ENCODE assay signal across 29 cellular contexts in the genomic region with DNA sequence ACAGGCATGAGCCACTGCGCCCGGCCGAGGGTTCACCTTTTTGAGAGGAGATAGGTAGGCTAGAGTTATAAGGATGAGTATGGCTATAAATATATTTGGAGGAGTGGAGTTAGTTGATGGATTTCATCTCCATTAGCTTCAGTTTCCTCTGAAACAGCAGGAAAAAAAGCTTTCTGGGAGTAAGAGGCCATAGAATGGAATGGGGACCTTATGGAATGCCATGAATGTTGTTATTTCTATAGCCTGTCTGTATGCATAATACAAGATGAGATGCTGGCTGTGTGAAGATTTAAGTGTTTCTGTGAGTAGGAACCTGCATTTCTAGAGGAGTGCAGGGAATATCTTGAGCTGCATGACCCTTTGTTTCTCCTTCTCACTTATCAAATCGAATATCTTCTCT.
"Had no signal": no experiment of that assay in that cellular context is flagged by ENCODE, and none has a peak within 500 bp of the region (broad histone marks: within the 10 kb centered on the region; RNA-seq: fewer than 3 reads in every experiment).

No MANE protein-coding gene starts in this region.

- H3K4me3 Mint-ChIP-seq: naive thymus-derived CD4-positive, alpha-beta T cell; natural killer cell treated with Interleukin-12 subunit alpha and Interleukin-12 subunit beta and Interleukin-15 and Interleukin-18, amount 100 ng/mL, for 72 hours; stimulated activated effector memory CD8-positive, alpha-beta T cell treated with anti-CD3 and anti-CD28 coated beads, Interleukin-12 subunit alpha, Interleukin-12 subunit beta, amount 100 ng/mL, for 72 hours; stimulated activated naive CD8-positive, alpha-beta T cell treated with anti-CD3 and anti-CD28 coated beads, Interleukin-15, Interleukin-2, amounts not matched to agents 100 ng/mL and 50 ng/mL, for 24 hours had no signal

- H3K27ac ChIP-seq: lower lobe of right lung, pancreas, prostate gland, skin epidermis, suprapubic skin, thoracic aorta, tibial artery, upper lobe of right lung had no signal

- H3K4me3 ChIP-seq: lower lobe of right lung, mucosa of descending colon, pancreas, prostate gland, skin epidermis, suprapubic skin, thoracic aorta, tibial artery, upper lobe of right lung had no signal

- H3K9me3 ChIP-seq: lower lobe of right lung, mucosa of descending colon, pancreas, prostate gland, suprapubic skin, thoracic aorta, tibial artery, upper lobe of right lung had no signal

- DNase-seq: hypothalamus; islet precursor cell; left ventricle myocardium superior; lower lobe of right lung; mesenchymal stem cell; midbrain; mucosa of descending colon; naive thymus-derived CD4-positive, alpha-beta T cell; nucleus accumbens; pancreas; posterior cingulate gyrus; retina; right cardiac atrium; stimulated activated CD4-positive, alpha-beta T cell treated with anti-CD3 and anti-CD28 coated beads, Interleukin-12 subunit alpha, Interleukin-12 subunit beta, amount 100 ng/mL, for 4 hours; stimulated activated CD4-positive, alpha-beta T cell treated with anti-CD3 and anti-CD28 coated beads, Interleukin-15, amount 100 ng/mL, for 24 hours; stimulated activated CD4-positive, alpha-beta T cell treated with anti-CD3 and anti-CD28 coated beads, Interleukin-2, amount 100 ng/mL, for 24 hours; stimulated activated CD4-positive, alpha-beta T cell treated with anti-CD3 and anti-CD28 coated beads, Interleukin-4, amount 100 ng/mL, for 1 hour; stimulated activated naive CD4-positive, alpha-beta T cell; tibial artery; upper lobe of right lung had no signal

- H3K27me3 ChIP-seq: pancreas, suprapubic skin, tibial artery, upper lobe of right lung had no signal

- ATAC-seq: left lobe of liver; left ventricle myocardium superior; lower lobe of right lung; mucosa of descending colon; naive thymus-derived CD4-positive, alpha-beta T cell; natural killer cell treated with Interleukin-12 subunit alpha and Interleukin-12 subunit beta and Interleukin-15 and Interleukin-18, amount 100 ng/mL, for 72 hours; pancreas; right cardiac atrium; sciatic nerve; stimulated activated effector memory CD8-positive, alpha-beta T cell treated with anti-CD3 and anti-CD28 coated beads, Interleukin-12 subunit alpha, Interleukin-12 subunit beta, amount 100 ng/mL, for 72 hours; upper lobe of right lung had no signal

- H3K27ac Mint-ChIP-seq: naive thymus-derived CD4-positive, alpha-beta T cell; natural killer cell treated with Interleukin-12 subunit alpha and Interleukin-12 subunit beta and Interleukin-15 and Interleukin-18, amount 100 ng/mL, for 72 hours; stimulated activated effector memory CD8-positive, alpha-beta T cell treated with anti-CD3 and anti-CD28 coated beads, Interleukin-12 subunit alpha, Interleukin-12 subunit beta, amount 100 ng/mL, for 72 hours; stimulated activated naive CD8-positive, alpha-beta T cell treated with anti-CD3 and anti-CD28 coated beads, Interleukin-15, Interleukin-2, amounts not matched to agents 100 ng/mL and 50 ng/mL, for 24 hours had no signal

- H3K36me3 Mint-ChIP-seq: naive thymus-derived CD4-positive, alpha-beta T cell; natural killer cell treated with Interleukin-12 subunit alpha and Interleukin-12 subunit beta and Interleukin-15 and Interleukin-18, amount 100 ng/mL, for 72 hours; stimulated activated effector memory CD8-positive, alpha-beta T cell treated with anti-CD3 and anti-CD28 coated beads, Interleukin-12 subunit alpha, Interleukin-12 subunit beta, amount 100 ng/mL, for 72 hours had no signal

- H3K9me3 Mint-ChIP-seq: stimulated activated effector memory CD8-positive, alpha-beta T cell treated with anti-CD3 and anti-CD28 coated beads, Interleukin-12 subunit alpha, Interleukin-12 subunit beta, amount 100 ng/mL, for 72 hours; stimulated activated naive CD8-positive, alpha-beta T cell treated with anti-CD3 and anti-CD28 coated beads, Interleukin-15, Interleukin-2, amounts not matched to agents 100 ng/mL and 50 ng/mL, for 24 hours had no signal

- H3K4me1 Mint-ChIP-seq: naive thymus-derived CD4-positive, alpha-beta T cell; stimulated activated effector memory CD8-positive, alpha-beta T cell treated with anti-CD3 and anti-CD28 coated beads, Interleukin-12 subunit alpha, Interleukin-12 subunit beta, amount 100 ng/mL, for 72 hours had no signal

- H3K36me3 ChIP-seq: lower lobe of right lung, pancreas, prostate gland, suprapubic skin, thoracic aorta, tibial artery, upper lobe of right lung had no signal

- H3K4me1 ChIP-seq: lower lobe of right lung, pancreas, prostate gland, suprapubic skin, tibial artery, upper lobe of right lung had no signal
